1 cellular context compared by ENCODE assay signal in the genomic region with DNA sequence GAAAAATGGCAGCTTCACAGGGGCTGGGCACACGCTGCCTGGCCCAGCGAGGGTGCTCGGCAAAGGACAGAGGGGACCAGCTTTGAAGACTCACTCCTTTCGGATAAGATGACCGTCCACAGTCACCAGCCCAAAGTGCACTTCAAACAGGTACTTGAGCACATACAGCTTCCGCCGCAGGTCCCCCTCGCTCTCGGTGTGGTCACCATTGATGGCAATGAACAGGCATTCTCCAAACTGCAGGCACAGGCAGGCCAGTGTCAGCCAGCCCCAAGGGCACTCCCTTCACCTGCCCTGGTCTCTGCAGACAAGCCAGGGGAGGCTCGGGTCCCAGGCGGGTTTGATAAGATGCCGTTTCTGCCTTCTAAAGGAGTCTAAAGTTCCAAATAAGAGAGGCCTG.
TF ChIP-seq lines count a peak whose summit lies in the region.

No MANE protein-coding gene starts in this region.

TF ChIP-seq in IMR-90, 13 proteins besides CTCF, POLR2A, EP300 and RAD21:
- no peak for TF ChIP-seq CHD1 (IDR thresholded peaks at IDR 0.05; ENCODE audit: low read depth, low read length)
- no peak for TF ChIP-seq RFX5 (IDR thresholded peaks at IDR 0.05; ENCODE audit: low read depth, low read length)
- no peak for TF ChIP-seq SMC3 (IDR thresholded peaks at IDR 0.05; ENCODE audit: low read depth, low read length)
- no peak for TF ChIP-seq CEBPB (IDR thresholded peaks at IDR 0.05; ENCODE audit: low read depth, low read length)
- no peak for TF ChIP-seq MAFK (IDR thresholded peaks at IDR 0.05; ENCODE audit: low read depth, low read length)
- TF ChIP-seq NFE2L2 (IDR thresholded peaks at IDR 0.05; ENCODE audit: low read depth, low read length) = no peak
- TF ChIP-seq RCOR1 (IDR thresholded peaks at IDR 0.05; ENCODE audit: insufficient replicate concordance, low read length) = no peak
- no peak for TF ChIP-seq FOS (IDR thresholded peaks at IDR 0.05; ENCODE audit: low read depth, low read length)
- no peak for TF ChIP-seq BHLHE40 (IDR thresholded peaks at IDR 0.05; ENCODE audit: low read depth, low read length)
- TF ChIP-seq MAZ (IDR thresholded peaks at IDR 0.05; ENCODE audit: borderline replicate concordance, low read depth, low read length) = no peak
- TF ChIP-seq, protein P1, sequence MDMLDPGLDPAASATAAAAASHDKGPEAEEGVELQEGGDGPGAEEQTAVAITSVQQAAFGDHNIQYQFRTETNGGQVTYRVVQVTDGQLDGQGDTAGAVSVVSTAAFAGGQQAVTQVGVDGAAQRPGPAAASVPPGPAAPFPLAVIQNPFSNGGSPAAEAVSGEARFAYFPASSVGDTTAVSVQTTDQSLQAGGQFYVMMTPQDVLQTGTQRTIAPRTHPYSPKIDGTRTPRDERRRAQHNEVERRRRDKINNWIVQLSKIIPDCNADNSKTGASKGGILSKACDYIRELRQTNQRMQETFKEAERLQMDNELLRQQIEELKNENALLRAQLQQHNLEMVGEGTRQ (IDR thresholded peaks at IDR 0.05; ENCODE audit: low read depth, low read length) = no peak
- TF ChIP-seq MXI1 (IDR thresholded peaks at IDR 0.05; ENCODE audit: borderline replicate concordance, low read depth, low read length) = no peak
- TF ChIP-seq, protein P2, sequence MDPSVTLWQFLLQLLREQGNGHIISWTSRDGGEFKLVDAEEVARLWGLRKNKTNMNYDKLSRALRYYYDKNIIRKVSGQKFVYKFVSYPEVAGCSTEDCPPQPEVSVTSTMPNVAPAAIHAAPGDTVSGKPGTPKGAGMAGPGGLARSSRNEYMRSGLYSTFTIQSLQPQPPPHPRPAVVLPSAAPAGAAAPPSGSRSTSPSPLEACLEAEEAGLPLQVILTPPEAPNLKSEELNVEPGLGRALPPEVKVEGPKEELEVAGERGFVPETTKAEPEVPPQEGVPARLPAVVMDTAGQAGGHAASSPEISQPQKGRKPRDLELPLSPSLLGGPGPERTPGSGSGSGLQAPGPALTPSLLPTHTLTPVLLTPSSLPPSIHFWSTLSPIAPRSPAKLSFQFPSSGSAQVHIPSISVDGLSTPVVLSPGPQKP (IDR thresholded peaks at IDR 0.05; ENCODE audit: borderline replicate concordance, low read depth, low read length) = no peak
